In the genomic region with DNA sequence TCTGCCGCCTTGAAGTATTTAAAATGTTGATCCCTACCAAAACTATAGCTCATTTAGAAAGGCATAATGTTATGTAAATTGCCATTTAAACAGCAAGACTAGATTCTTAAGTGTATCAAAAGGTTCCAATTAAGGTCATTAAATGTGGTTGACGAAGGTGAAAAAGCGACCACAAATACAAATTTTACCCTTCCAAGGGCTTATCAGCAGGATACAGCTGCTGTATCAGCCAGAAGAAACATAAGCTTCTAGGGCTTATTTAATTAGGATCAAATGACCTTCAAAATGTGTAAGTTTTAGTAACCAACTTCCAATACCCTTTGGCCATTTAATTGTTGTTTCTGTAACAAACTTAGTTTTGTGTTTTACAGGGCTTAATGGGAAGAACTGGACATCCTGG, we compare ENCODE assay signal across 19 cellular contexts.
"Had no signal": no experiment of that assay in that cellular context is flagged by ENCODE, and none has a peak within 500 bp of the region (broad histone marks: within the 10 kb centered on the region; RNA-seq: fewer than 3 reads in every experiment).

No MANE protein-coding gene starts in this region.

- H3K4me1 ChIP-seq: gastrocnemius medialis, heart right ventricle, left ventricle myocardium inferior, lower lobe of right lung, right atrium auricular region, suprapubic skin, thyroid gland had no signal

- H3K36me3 ChIP-seq: esophagus muscularis mucosa, gastrocnemius medialis, heart right ventricle, left ventricle myocardium inferior, lower lobe of right lung, ovary, right atrium auricular region, suprapubic skin, thyroid gland had no signal

- H3K9me3 ChIP-seq: esophagus muscularis mucosa, gastrocnemius medialis, heart right ventricle, left ventricle myocardium inferior, lower lobe of right lung, ovary, right atrium auricular region, suprapubic skin, thyroid gland had no signal

- ATAC-seq: gastrocnemius medialis; heart right ventricle; lower lobe of right lung; natural killer cell; stimulated activated effector memory CD8-positive, alpha-beta T cell treated with anti-CD3 and anti-CD28 coated beads, Interleukin-12 subunit alpha, Interleukin-12 subunit beta, amount 100 ng/mL, for 72 hours; stimulated activated naive CD8-positive, alpha-beta T cell treated with anti-CD3 and anti-CD28 coated beads, Interleukin-15, Interleukin-2, amounts not matched to agents 100 U/mL and 50 U/mL, for 24 hours had no signal

- DNase-seq: cortex of kidney; dorsolateral prefrontal cortex; effector CD8-positive, alpha-beta T cell; gastrocnemius medialis; heart right ventricle; immature natural killer cell; left ventricle myocardium inferior; lower lobe of right lung; natural killer cell; ovary; stimulated activated CD4-positive, alpha-beta T cell treated with anti-CD3 and anti-CD28 coated beads, Interleukin-2, amount 100 ng/mL, for 48 hours; stimulated activated CD8-positive, alpha-beta memory T cell treated with anti-CD3 and anti-CD28 coated beads, Interleukin-4, amount 100 ng/mL, for 48 hours; stimulated activated naive CD8-positive, alpha-beta T cell treated with anti-CD3 and anti-CD28 coated beads, Interleukin-15, Interleukin-2, amounts not matched to agents 100 U/mL and 50 U/mL, for 24 hours; thyroid gland had no signal

- H3K27me3 ChIP-seq: ovary, right atrium auricular region, suprapubic skin, thyroid gland had no signal

- H3K27ac ChIP-seq: dorsolateral prefrontal cortex, esophagus muscularis mucosa, gastrocnemius medialis, heart right ventricle, left ventricle myocardium inferior, lower lobe of right lung, ovary, right atrium auricular region, suprapubic skin, thyroid gland had no signal

- H3K4me3 ChIP-seq: dorsolateral prefrontal cortex, esophagus muscularis mucosa, gastrocnemius medialis, heart right ventricle, left ventricle myocardium inferior, lower lobe of right lung, ovary, right atrium auricular region, smooth muscle cell, suprapubic skin, thyroid gland had no signal
